1 cellular context compared by ENCODE assay signal in genomic region chr1:114671011-114671938, GRCh38.
TF ChIP-seq lines count a peak whose summit lies in the region.

No MANE protein-coding gene starts in this region.

TF ChIP-seq in K562, 482 proteins besides CTCF, POLR2A, EP300 and RAD21 (continued from another document):
- no peak for TF ChIP-seq ZNF511 (CRISPR knock-in tag; IDR thresholded peaks at IDR 0.05)
- TF ChIP-seq DACH1 (IDR thresholded peaks at IDR 0.05; ENCODE audit: partially characterized antibody) = peak; percentile 33
- no peak for TF ChIP-seq PURB (CRISPR knock-in tag; IDR thresholded peaks at IDR 0.05; ENCODE audit: low read depth)
- TF ChIP-seq, protein P1, sequence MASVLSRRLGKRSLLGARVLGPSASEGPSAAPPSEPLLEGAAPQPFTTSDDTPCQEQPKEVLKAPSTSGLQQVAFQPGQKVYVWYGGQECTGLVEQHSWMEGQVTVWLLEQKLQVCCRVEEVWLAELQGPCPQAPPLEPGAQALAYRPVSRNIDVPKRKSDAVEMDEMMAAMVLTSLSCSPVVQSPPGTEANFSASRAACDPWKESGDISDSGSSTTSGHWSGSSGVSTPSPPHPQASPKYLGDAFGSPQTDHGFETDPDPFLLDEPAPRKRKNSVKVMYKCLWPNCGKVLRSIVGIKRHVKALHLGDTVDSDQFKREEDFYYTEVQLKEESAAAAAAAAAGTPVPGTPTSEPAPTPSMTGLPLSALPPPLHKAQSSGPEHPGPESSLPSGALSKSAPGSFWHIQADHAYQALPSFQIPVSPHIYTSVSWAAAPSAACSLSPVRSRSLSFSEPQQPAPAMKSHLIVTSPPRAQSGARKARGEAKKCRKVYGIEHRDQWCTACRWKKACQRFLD (CRISPR knock-in tag; IDR thresholded peaks at IDR 0.05) = no peak
- TF ChIP-seq, protein P2, sequence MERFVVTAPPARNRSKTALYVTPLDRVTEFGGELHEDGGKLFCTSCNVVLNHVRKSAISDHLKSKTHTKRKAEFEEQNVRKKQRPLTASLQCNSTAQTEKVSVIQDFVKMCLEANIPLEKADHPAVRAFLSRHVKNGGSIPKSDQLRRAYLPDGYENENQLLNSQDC (CRISPR knock-in tag; IDR thresholded peaks at IDR 0.05) = no peak
- TF ChIP-seq, protein P3, sequence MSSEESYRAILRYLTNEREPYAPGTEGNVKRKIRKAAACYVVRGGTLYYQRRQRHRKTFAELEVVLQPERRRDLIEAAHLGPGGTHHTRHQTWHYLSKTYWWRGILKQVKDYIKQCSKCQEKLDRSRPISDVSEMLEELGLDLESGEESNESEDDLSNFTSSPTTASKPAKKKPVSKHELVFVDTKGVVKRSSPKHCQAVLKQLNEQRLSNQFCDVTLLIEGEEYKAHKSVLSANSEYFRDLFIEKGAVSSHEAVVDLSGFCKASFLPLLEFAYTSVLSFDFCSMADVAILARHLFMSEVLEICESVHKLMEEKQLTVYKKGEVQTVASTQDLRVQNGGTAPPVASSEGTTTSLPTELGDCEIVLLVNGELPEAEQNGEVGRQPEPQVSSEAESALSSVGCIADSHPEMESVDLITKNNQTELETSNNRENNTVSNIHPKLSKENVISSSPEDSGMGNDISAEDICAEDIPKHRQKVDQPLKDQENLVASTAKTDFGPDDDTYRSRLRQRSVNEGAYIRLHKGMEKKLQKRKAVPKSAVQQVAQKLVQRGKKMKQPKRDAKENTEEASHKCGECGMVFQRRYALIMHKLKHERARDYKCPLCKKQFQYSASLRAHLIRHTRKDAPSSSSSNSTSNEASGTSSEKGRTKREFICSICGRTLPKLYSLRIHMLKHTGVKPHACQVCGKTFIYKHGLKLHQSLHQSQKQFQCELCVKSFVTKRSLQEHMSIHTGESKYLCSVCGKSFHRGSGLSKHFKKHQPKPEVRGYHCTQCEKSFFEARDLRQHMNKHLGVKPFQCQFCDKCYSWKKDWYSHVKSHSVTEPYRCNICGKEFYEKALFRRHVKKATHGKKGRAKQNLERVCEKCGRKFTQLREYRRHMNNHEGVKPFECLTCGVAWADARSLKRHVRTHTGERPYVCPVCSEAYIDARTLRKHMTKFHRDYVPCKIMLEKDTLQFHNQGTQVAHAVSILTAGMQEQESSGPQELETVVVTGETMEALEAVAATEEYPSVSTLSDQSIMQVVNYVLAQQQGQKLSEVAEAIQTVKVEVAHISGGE (CRISPR knock-in tag; IDR thresholded peaks at IDR 0.05) = peak in 1 of 3 experiments; percentile 36; a peak in 1 of 6 replicates
- TF ChIP-seq MECOM (CRISPR knock-in tag; IDR thresholded peaks at IDR 0.05) = no peak
- TF ChIP-seq SIN3B (IDR thresholded peaks at IDR 0.05; ENCODE audit: low read depth) = no peak
- no peak for TF ChIP-seq ZNF586 (CRISPR knock-in tag; conservative IDR thresholded peaks at IDR 0.05)
- TF ChIP-seq, protein P4, sequence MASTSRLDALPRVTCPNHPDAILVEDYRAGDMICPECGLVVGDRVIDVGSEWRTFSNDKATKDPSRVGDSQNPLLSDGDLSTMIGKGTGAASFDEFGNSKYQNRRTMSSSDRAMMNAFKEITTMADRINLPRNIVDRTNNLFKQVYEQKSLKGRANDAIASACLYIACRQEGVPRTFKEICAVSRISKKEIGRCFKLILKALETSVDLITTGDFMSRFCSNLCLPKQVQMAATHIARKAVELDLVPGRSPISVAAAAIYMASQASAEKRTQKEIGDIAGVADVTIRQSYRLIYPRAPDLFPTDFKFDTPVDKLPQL (IDR thresholded peaks at IDR 0.05; ENCODE audit: extremely low read depth, insufficient read length) = no peak
- TF ChIP-seq LARP7 (IDR thresholded peaks at IDR 0.05) = no peak
- TF ChIP-seq MTA3 (IDR thresholded peaks at IDR 0.05; ENCODE audit: borderline replicate concordance) = no peak
- TF ChIP-seq POLR2G (IDR thresholded peaks at IDR 0.05; ENCODE audit: low read depth, low read length) = no peak
- TF ChIP-seq, protein P5, sequence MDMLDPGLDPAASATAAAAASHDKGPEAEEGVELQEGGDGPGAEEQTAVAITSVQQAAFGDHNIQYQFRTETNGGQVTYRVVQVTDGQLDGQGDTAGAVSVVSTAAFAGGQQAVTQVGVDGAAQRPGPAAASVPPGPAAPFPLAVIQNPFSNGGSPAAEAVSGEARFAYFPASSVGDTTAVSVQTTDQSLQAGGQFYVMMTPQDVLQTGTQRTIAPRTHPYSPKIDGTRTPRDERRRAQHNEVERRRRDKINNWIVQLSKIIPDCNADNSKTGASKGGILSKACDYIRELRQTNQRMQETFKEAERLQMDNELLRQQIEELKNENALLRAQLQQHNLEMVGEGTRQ (CRISPR knock-in tag; IDR thresholded peaks at IDR 0.05) = no peak
- peak; percentile 37 for TF ChIP-seq RBM25 (IDR thresholded peaks at IDR 0.05; ENCODE audit: low read depth, low read length, severe bottlenecking)
- TF ChIP-seq, protein P6, sequence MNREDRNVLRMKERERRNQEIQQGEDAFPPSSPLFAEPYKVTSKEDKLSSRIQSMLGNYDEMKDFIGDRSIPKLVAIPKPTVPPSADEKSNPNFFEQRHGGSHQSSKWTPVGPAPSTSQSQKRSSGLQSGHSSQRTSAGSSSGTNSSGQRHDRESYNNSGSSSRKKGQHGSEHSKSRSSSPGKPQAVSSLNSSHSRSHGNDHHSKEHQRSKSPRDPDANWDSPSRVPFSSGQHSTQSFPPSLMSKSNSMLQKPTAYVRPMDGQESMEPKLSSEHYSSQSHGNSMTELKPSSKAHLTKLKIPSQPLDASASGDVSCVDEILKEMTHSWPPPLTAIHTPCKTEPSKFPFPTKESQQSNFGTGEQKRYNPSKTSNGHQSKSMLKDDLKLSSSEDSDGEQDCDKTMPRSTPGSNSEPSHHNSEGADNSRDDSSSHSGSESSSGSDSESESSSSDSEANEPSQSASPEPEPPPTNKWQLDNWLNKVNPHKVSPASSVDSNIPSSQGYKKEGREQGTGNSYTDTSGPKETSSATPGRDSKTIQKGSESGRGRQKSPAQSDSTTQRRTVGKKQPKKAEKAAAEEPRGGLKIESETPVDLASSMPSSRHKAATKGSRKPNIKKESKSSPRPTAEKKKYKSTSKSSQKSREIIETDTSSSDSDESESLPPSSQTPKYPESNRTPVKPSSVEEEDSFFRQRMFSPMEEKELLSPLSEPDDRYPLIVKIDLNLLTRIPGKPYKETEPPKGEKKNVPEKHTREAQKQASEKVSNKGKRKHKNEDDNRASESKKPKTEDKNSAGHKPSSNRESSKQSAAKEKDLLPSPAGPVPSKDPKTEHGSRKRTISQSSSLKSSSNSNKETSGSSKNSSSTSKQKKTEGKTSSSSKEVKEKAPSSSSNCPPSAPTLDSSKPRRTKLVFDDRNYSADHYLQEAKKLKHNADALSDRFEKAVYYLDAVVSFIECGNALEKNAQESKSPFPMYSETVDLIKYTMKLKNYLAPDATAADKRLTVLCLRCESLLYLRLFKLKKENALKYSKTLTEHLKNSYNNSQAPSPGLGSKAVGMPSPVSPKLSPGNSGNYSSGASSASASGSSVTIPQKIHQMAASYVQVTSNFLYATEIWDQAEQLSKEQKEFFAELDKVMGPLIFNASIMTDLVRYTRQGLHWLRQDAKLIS (CRISPR knock-in tag; IDR thresholded peaks at IDR 0.05) = no peak
- TF ChIP-seq ARNT (IDR thresholded peaks at IDR 0.05) = no peak
- no peak for TF ChIP-seq SMARCA5 (IDR thresholded peaks at IDR 0.05)
- TF ChIP-seq ZNF589 (CRISPR knock-in tag; IDR thresholded peaks at IDR 0.05; ENCODE audit: low read depth) = no peak
- TF ChIP-seq ILF3 (IDR thresholded peaks at IDR 0.05; ENCODE audit: borderline replicate concordance) = no peak
- no peak for TF ChIP-seq DDX20 (tag; IDR thresholded peaks at IDR 0.05; ENCODE audit: low read depth)
- TF ChIP-seq HDAC3 (IDR thresholded peaks at IDR 0.05; ENCODE audit: borderline replicate concordance, partially characterized antibody) = no peak
- no peak for TF ChIP-seq E2F6 (IDR thresholded peaks at IDR 0.05; ENCODE audit: borderline replicate concordance in 1 of 2, extremely low read depth in 1 of 2, insufficient read depth in 1 of 2, insufficient read length in 1 of 2, low read depth in 1 of 2, low read length in 1 of 2, poor library complexity in 1 of 2, severe bottlenecking in 1 of 2)
- no peak for TF ChIP-seq CC2D1A (IDR thresholded peaks at IDR 0.05)
- no peak for TF ChIP-seq NEUROD1 (IDR thresholded peaks at IDR 0.05; ENCODE audit: borderline replicate concordance, low read depth, low read length, partially characterized antibody)
- no peak for TF ChIP-seq HMG20A (CRISPR knock-in tag; conservative IDR thresholded peaks at IDR 0.05)
- no peak for TF ChIP-seq SREBF2 (CRISPR knock-in tag; IDR thresholded peaks at IDR 0.05)
- no peak for TF ChIP-seq ZNF507 (tag; conservative IDR thresholded peaks at IDR 0.05)
- no peak for TF ChIP-seq FOS (IDR thresholded peaks at IDR 0.05; ENCODE audit: extremely low read depth, insufficient read length)
- TF ChIP-seq, protein P7, sequence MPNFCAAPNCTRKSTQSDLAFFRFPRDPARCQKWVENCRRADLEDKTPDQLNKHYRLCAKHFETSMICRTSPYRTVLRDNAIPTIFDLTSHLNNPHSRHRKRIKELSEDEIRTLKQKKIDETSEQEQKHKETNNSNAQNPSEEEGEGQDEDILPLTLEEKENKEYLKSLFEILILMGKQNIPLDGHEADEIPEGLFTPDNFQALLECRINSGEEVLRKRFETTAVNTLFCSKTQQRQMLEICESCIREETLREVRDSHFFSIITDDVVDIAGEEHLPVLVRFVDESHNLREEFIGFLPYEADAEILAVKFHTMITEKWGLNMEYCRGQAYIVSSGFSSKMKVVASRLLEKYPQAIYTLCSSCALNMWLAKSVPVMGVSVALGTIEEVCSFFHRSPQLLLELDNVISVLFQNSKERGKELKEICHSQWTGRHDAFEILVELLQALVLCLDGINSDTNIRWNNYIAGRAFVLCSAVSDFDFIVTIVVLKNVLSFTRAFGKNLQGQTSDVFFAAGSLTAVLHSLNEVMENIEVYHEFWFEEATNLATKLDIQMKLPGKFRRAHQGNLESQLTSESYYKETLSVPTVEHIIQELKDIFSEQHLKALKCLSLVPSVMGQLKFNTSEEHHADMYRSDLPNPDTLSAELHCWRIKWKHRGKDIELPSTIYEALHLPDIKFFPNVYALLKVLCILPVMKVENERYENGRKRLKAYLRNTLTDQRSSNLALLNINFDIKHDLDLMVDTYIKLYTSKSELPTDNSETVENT (CRISPR knock-in tag; IDR thresholded peaks at IDR 0.05) = no peak
- TF ChIP-seq ZNF316 (IDR thresholded peaks at IDR 0.05) = no peak
- no peak for TF ChIP-seq ZNF445 (CRISPR knock-in tag; IDR thresholded peaks at IDR 0.05; ENCODE audit: low read depth)
- no peak for TF ChIP-seq POLR2AphosphoS2 (IDR thresholded peaks at IDR 0.05; ENCODE audit: low read length)
- peak; percentile 31; the same call in 1 of the 2 replicates for TF ChIP-seq DEAF1 (CRISPR knock-in tag; IDR thresholded peaks at IDR 0.05)
- no peak for TF ChIP-seq SAFB (IDR thresholded peaks at IDR 0.05; ENCODE audit: borderline replicate concordance, low read depth, low read length)
- no peak for TF ChIP-seq KLF13 (tag; IDR thresholded peaks at IDR 0.05; ENCODE audit: borderline replicate concordance, low read depth)
- TF ChIP-seq ETS1 (conservative IDR thresholded peaks at IDR 0.05; ENCODE audit: control insufficient read depth, low read depth, low read length) = no peak
- peak; percentile 51; the same call in 1 of the 2 replicates for TF ChIP-seq ZNF121 (CRISPR knock-in tag; conservative IDR thresholded peaks at IDR 0.05)
- no peak for TF ChIP-seq YBX1 (IDR thresholded peaks at IDR 0.05)
- TF ChIP-seq ZNF197 (CRISPR knock-in tag; IDR thresholded peaks at IDR 0.05; ENCODE audit: low read depth) = no peak
